ENCODE assay signal across 9 cellular contexts in the genomic region with DNA sequence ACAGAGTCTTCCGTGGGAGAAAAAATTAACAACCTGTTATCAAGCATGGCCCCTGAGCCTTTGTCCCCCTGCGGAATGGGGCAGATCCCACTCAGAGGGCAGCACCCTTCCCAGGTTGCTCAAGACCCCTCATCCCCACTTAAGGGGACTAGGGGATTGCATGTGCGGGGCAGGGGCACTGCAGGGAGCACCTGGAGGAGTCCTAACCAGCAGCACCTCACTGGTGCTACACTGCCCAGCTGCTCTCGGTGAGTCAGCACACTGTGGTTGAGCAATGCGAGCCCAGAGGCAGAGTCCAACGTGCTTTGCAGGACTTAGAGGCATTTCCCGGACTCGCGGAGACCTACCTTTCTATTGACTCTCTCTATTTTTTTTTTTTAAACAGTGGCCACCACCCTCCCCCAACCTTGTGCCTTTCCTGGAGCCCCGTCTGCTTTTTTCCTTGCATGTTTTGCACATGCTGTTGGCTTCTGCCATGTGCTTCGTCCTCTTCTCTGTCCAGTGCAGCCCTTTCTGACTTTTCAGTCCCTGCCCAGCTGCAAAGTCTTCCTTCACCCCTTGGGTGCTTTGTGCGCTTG.
DNase-seq lines count a peak whose midpoint lies in the region; ATAC-seq and TF ChIP-seq lines count a peak whose summit lies in the region.
"Had no signal": no experiment of that assay in that cellular context is flagged by ENCODE, and none has a peak within 500 bp of the region (broad histone marks: within the 10 kb centered on the region; RNA-seq: fewer than 3 reads in every experiment).

No MANE protein-coding gene starts in this region.

- in situ Hi-C loops in mammary epithelial cell (cut with MboI; ENCODE audit: low sequenced_read_pairs in 2 of 2): no loop called here

- no peak for ATAC-seq in Right ventricle myocardium superior (ENCODE audit: poor library complexity)
- ATAC-seq in mucosa of descending colon: peak; percentile 58
- ATAC-seq in HG03439 (IDR thresholded peaks at IDR 0.05; ENCODE audit: unreplicated experiment): no peak

- BruUV-seq in mammary epithelial cell (replicated peaks; lab: Mats Ljungman, UMichigan): no TSS peak

- 42% methylated on average over 9 of the region's 12 CpGs for WGBS in mammary epithelial cell (ENCODE audit: low coverage, missing lambda C conversion rate)
- WGBS in ovary, 3 donors: 87 to 89% (median 89%) methylated on average over 12 of the region's 12 CpGs

- H3K4me1 ChIP-seq in mammary epithelial cell (ENCODE audit: insufficient read depth, low read length): peaks cover 36% of the 10 kb centered on the region
- peaks cover 19% of the 10 kb centered on the region for H3K4me1 ChIP-seq in mucosa of descending colon (ENCODE audit: low read depth)
- H3K4me1 ChIP-seq in ovary (ENCODE audit: insufficient read depth): peaks cover 26% of the 10 kb centered on the region

- peak; percentile 55 for DNase-seq in Right ventricle myocardium superior
- no peak for DNase-seq in cardiac septum (ENCODE audit: low spot score)
- DNase-seq in mammary epithelial cell: peak; percentile 80
- no peak for DNase-seq in mucosa of descending colon
- no peak for DNase-seq in superior temporal gyrus (ENCODE audit: extremely low spot score)
- DNase-seq in NCI-H524 (lab: John Stamatoyannopoulos, UW): no peak
- DNase-seq in ovary: no peak
- DNase-seq: T-helper 1 cell had no signal

- no peak for TF ChIP-seq POLR2A in ovary (IDR thresholded peaks at IDR 0.05)

- no peak overlapping the region for H2AFZ ChIP-seq in mammary epithelial cell (ENCODE audit: low read depth, low read length)

- intact Hi-C loops in Right ventricle myocardium superior (cut with DNase I): no loop called here
- intact Hi-C loops in cardiac septum (cut with DNase I): no loop called here
- intact Hi-C loops in mammary epithelial cell (cut with micrococcal nuclease): loop anchor here (2.0 kb wide), 1 partner anchor 39 kb away; no protein-coding TSS in a partner anchor
- intact Hi-C loops in mucosa of descending colon (cut with DNase I, micrococcal nuclease): no loop called here
- intact Hi-C loops in ovary (cut with DNase I): no loop called here

- TF ChIP-seq CTCF in mammary epithelial cell (conservative IDR thresholded peaks at IDR 0.05 in 1 of 2, IDR thresholded peaks at IDR 0.05 in 1 of 2; ENCODE audit: extremely low read depth in 1 of 2, insufficient read depth in 1 of 2, low read depth in 1 of 2, low read length in 2 of 2) (no peak), mucosa of descending colon (IDR thresholded peaks at IDR 0.05) (no peak), ovary (IDR thresholded peaks at IDR 0.05) (no peak)

- TF ChIP-seq EP300 in ovary (IDR thresholded peaks at IDR 0.05): no peak

- dilution Hi-C loops in mammary epithelial cell (cut with HindIII; ENCODE audit: low sequenced_read_pairs): no loop called here

- H3K27me3 ChIP-seq in mammary epithelial cell (ENCODE audit: insufficient read depth, low read length) (no peaks in the 10 kb centered on the region), ovary (no peaks in the 10 kb centered on the region)

- no peak overlapping the region for H3K9ac ChIP-seq in mammary epithelial cell (ENCODE audit: insufficient read depth, low read length)

- no peak overlapping the region for H3K27ac ChIP-seq in mammary epithelial cell (ENCODE audit: insufficient read depth, low read depth, low read length)
- H3K27ac ChIP-seq in ovary: no peak overlapping the region

- CTCF ChIA-PET in mammary epithelial cell (lab: Charles Lee; ENCODE audit: low non-redundant PET): no interaction called here

- H3K9me3 ChIP-seq in mammary epithelial cell (replicated peaks; ENCODE audit: insufficient read depth, low read length): peaks cover 12% of the 10 kb centered on the region
- H3K9me3 ChIP-seq in mucosa of descending colon: no peaks in the 10 kb centered on the region
- no peaks in the 10 kb centered on the region for H3K9me3 ChIP-seq in ovary

- no peaks in the 10 kb centered on the region for H4K20me1 ChIP-seq in mammary epithelial cell (ENCODE audit: insufficient read depth, low read length)

- H3K4me2 ChIP-seq in mammary epithelial cell (ENCODE audit: insufficient read depth, low read depth, low read length): no peak overlapping the region

- no peaks in the 10 kb centered on the region for H3K79me2 ChIP-seq in mammary epithelial cell (ENCODE audit: insufficient read depth, low read length)

- H3K36me3 ChIP-seq in mammary epithelial cell (ENCODE audit: insufficient read depth, low read length): no peaks in the 10 kb centered on the region
- H3K36me3 ChIP-seq in mucosa of descending colon (ENCODE audit: low read depth): no peaks in the 10 kb centered on the region
- H3K36me3 ChIP-seq in ovary: no peaks in the 10 kb centered on the region

- no peak overlapping the region for H3K4me3 ChIP-seq in mammary epithelial cell (replicated peaks in 1 of 3; ENCODE audit: insufficient read depth in 1 of 3, low read depth in 2 of 3, low read length in 3 of 3)
- H3K4me3 ChIP-seq in mucosa of descending colon: no peak overlapping the region
- H3K4me3 ChIP-seq in ovary: no peak overlapping the region

Comparison
In these comparisons a context has a peak if more than half of its experiments do, and no peak if none do; other contexts are left out.
1. DNase-seq: peak in Right ventricle myocardium superior (single experiment) and mammary epithelial cell (single experiment); none in cardiac septum (single experiment), mucosa of descending colon (0 of 3), superior temporal gyrus (single experiment), NCI-H524 (0 of 2) and ovary (0 of 5).